31 cellular contexts compared by ENCODE assay signal in the genomic region with DNA sequence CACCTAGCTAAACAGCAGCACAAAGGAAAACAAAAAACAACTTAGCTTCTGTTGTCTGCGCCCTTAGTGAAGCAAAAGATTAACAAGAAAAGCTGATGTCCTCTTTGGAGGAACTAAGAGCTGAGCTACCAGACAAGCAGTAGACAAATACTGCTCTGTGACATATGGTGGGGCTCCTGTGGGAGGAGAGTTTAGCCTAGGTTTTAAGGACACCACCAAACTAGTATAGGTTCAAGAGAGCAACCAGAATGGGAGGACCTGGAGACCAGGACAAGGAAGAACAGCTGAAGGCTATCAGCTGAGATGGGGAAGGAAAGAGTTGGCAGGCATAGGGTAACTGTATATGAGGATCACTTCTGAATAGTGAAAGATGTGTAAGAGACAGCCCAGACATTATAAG. TPM values are rescaled to one million over a fixed set of nuclear protein-coding genes. Genes with fewer than 3 reads are reported as not detected.
A peak's percentile ranks its signal among the peaks of the same experiment; 100 is the strongest.
DNase-seq lines count a peak whose midpoint lies in the region; ATAC-seq and TF ChIP-seq lines count a peak whose summit lies in the region.
"Had no signal": no experiment of that assay in that cellular context is flagged by ENCODE, and none has a peak within 500 bp of the region (broad histone marks: within the 10 kb centered on the region; RNA-seq: fewer than 3 reads in every experiment).

No MANE protein-coding gene starts in this region.

- no peaks in the 10 kb centered on the region for H3K27me3 ChIP-seq in CD8-positive, alpha-beta T cell (ENCODE audit: insufficient read depth, low read length)
- H3K27me3 ChIP-seq in naive thymus-derived CD4-positive, alpha-beta T cell (ENCODE audit: control insufficient read depth in 2 of 2, insufficient read depth in 2 of 2, low read length in 2 of 2): no peaks in the 10 kb centered on the region
- H3K27me3 ChIP-seq: body of pancreas, esophagus muscularis mucosa, heart left ventricle, Peyer's patch had no signal

- H3K4me3 Mint-ChIP-seq in CD8-positive, alpha-beta T cell: no peak overlapping the region
- H3K4me3 Mint-ChIP-seq in activated T-helper 1 cell treated with anti-CD3 and anti-CD28 coated beads, Interleukin-12 subunit alpha, Interleukin-12 subunit beta, Interleukin-2, Interleukin-4 antibody, amounts not matched to agents 30 ng/mL and 10 ng/mL and 1 ng/mL, durations not matched to agents 14 hours and 24 hours and 36 hours: no peak overlapping the region
- no peak overlapping the region for H3K4me3 Mint-ChIP-seq in naive thymus-derived CD4-positive, alpha-beta T cell
- H3K4me3 Mint-ChIP-seq: activated CD4-positive, alpha-beta T cell treated with anti-CD3 and anti-CD28 coated beads, Interleukin-2, amount 10 ng/mL, durations not matched to agents 7 days and 5 days; B cell; mesothelial cell of epicardium; naive B cell had no signal

- H3K4me3 ChIP-seq in CD8-positive, alpha-beta T cell (ENCODE audit: low read depth, low read length): no peak overlapping the region
- no peak overlapping the region for H3K4me3 ChIP-seq in naive thymus-derived CD4-positive, alpha-beta T cell (ENCODE audit: low read length)
- H3K4me3 ChIP-seq: body of pancreas, esophagus muscularis mucosa, heart left ventricle, Peyer's patch had no signal

- peak overlapping the region; percentile 14 to 51 for H3K27ac Mint-ChIP-seq in activated naive CD4-positive, alpha-beta T cell treated with anti-CD3 and anti-CD28 coated beads, Interleukin-2, amount 50 U/mL, for 72 hours
- H3K27ac Mint-ChIP-seq in CD8-positive, alpha-beta T cell: peak overlapping the region; percentile 24
- H3K27ac Mint-ChIP-seq in activated T-helper 1 cell treated with anti-CD3 and anti-CD28 coated beads, Interleukin-12 subunit alpha, Interleukin-12 subunit beta, Interleukin-2, Interleukin-4 antibody, amounts not matched to agents 30 ng/mL and 10 ng/mL and 1 ng/mL, durations not matched to agents 14 hours and 24 hours and 36 hours: peak overlapping the region; percentile 2
- H3K27ac Mint-ChIP-seq in naive thymus-derived CD4-positive, alpha-beta T cell: peak overlapping the region in 5 of 9 donors; percentile 10 to 78 (median 31)
- H3K27ac Mint-ChIP-seq: activated CD4-positive, alpha-beta T cell treated with anti-CD3 and anti-CD28 coated beads, Interleukin-2, amount 10 ng/mL, durations not matched to agents 7 days and 5 days; B cell; mesothelial cell of epicardium had no signal

- no peaks in the 10 kb centered on the region for H3K9me3 Mint-ChIP-seq in activated naive CD4-positive, alpha-beta T cell treated with anti-CD3 and anti-CD28 coated beads, Interleukin-2, amount 50 U/mL, for 72 hours
- no peaks in the 10 kb centered on the region for H3K9me3 Mint-ChIP-seq in CD8-positive, alpha-beta T cell
- H3K9me3 Mint-ChIP-seq in activated T-helper 1 cell treated with anti-CD3 and anti-CD28 coated beads, Interleukin-12 subunit alpha, Interleukin-12 subunit beta, Interleukin-2, Interleukin-4 antibody, amounts not matched to agents 30 ng/mL and 10 ng/mL and 1 ng/mL, durations not matched to agents 14 hours and 24 hours and 36 hours: no peaks in the 10 kb centered on the region
- H3K9me3 Mint-ChIP-seq in naive thymus-derived CD4-positive, alpha-beta T cell: no peaks in the 10 kb centered on the region
- H3K9me3 Mint-ChIP-seq: activated CD4-positive, alpha-beta T cell treated with anti-CD3 and anti-CD28 coated beads, Interleukin-2, amount 10 ng/mL, durations not matched to agents 7 days and 5 days; mesothelial cell of epicardium; naive B cell had no signal

- POLR2A ChIA-PET in CD8-positive, alpha-beta T cell (lab: Charles Lee): no interaction called here
- POLR2A ChIA-PET in naive thymus-derived CD4-positive, alpha-beta T cell (lab: Charles Lee): no interaction called here

- peaks cover 3% of the 10 kb centered on the region for H3K4me1 Mint-ChIP-seq in CD8-positive, alpha-beta T cell (ENCODE audit: low read depth)
- peaks cover 27% of the 10 kb centered on the region for H3K4me1 Mint-ChIP-seq in activated T-helper 1 cell treated with anti-CD3 and anti-CD28 coated beads, Interleukin-12 subunit alpha, Interleukin-12 subunit beta, Interleukin-2, Interleukin-4 antibody, amounts not matched to agents 30 ng/mL and 10 ng/mL and 1 ng/mL, durations not matched to agents 14 hours and 24 hours and 36 hours (ENCODE audit: low read depth)
- peaks cover 0 to 50% (median 3%) of the 10 kb centered on the region in 7 donors for H3K4me1 Mint-ChIP-seq in naive thymus-derived CD4-positive, alpha-beta T cell
- H3K4me1 Mint-ChIP-seq: B cell, mesothelial cell of epicardium had no signal

- DNase-seq in activated naive CD4-positive, alpha-beta T cell treated with anti-CD3 and anti-CD28 coated beads, Interleukin-2, amount 50 U/mL, for 72 hours (ENCODE audit: low spot score in 2 of 2): no peak
- no peak for DNase-seq in activated naive CD4-positive, alpha-beta T cell treated with anti-CD3 and anti-CD28 coated beads, Interleukin-2, amount 50 U/mL, for 16 hours
- DNase-seq in CD8-positive, alpha-beta T cell: no peak
- DNase-seq in activated T-helper 1 cell treated with anti-CD3 and anti-CD28 coated beads, Interleukin-12 subunit alpha, Interleukin-12 subunit beta, Interleukin-2, Interleukin-4 antibody, amounts not matched to agents 30 ng/mL and 10 ng/mL and 1 ng/mL, durations not matched to agents 14 hours and 24 hours and 36 hours (ENCODE audit: low spot score): no peak
- DNase-seq in naive thymus-derived CD4-positive, alpha-beta T cell: no peak
- DNase-seq in pons (ENCODE audit: low spot score): no peak
- DNase-seq in activated gamma-delta T cell treated with Interleukin-2 at 50 U/mL for 16 hours: no peak
- no peak for DNase-seq in NCI-H510A (lab: John Stamatoyannopoulos, UW)
- DNase-seq: ACHN; activated CD4-positive, alpha-beta T cell treated with anti-CD3 and anti-CD28 coated beads, Interleukin-2, amount 10 ng/mL, durations not matched to agents 7 days and 5 days; activated CD8-positive, alpha-beta memory T cell treated with anti-CD3 and anti-CD28 coated beads, Interleukin-2, amount 50 U/mL, for 48 hours; activated gamma-delta T cell; body of pancreas; cerebellar nuclear complex; dermis blood vessel endothelial cell; foreskin fibroblast; HCEC 1CT; heart left ventricle; naive B cell; NCI-H1436 treated with DMSO at 0.1 percent for 48 hours; NCI-H345; nucleus accumbens; Peyer's patch; SHP77 treated with DMSO at 0.1 percent for 48 hours; stimulated activated CD4-positive, alpha-beta T cell treated with anti-CD3 and anti-CD28 coated beads, Interleukin-4, amount 100 ng/mL, for 4 hours; substantia nigra; T1000 had no signal

- H3K4me1 ChIP-seq in CD8-positive, alpha-beta T cell (ENCODE audit: insufficient read depth, low read length): no peaks in the 10 kb centered on the region
- no peaks in the 10 kb centered on the region for H3K4me1 ChIP-seq in naive thymus-derived CD4-positive, alpha-beta T cell (ENCODE audit: control insufficient read depth in 2 of 2, insufficient read depth in 2 of 2, low read length in 2 of 2)
- H3K4me1 ChIP-seq: body of pancreas, esophagus muscularis mucosa had no signal

- H3K27ac ChIP-seq in CD8-positive, alpha-beta T cell (ENCODE audit: low read depth, low read length): no peak overlapping the region
- H3K27ac ChIP-seq in naive thymus-derived CD4-positive, alpha-beta T cell (ENCODE audit: low read depth, low read length): no peak overlapping the region
- H3K27ac ChIP-seq: body of pancreas, esophagus muscularis mucosa, heart left ventricle, Peyer's patch, VCaP had no signal

- H3K27me3 Mint-ChIP-seq in CD8-positive, alpha-beta T cell (ENCODE audit: low read depth): no peaks in the 10 kb centered on the region
- no peaks in the 10 kb centered on the region for H3K27me3 Mint-ChIP-seq in activated T-helper 1 cell treated with anti-CD3 and anti-CD28 coated beads, Interleukin-12 subunit alpha, Interleukin-12 subunit beta, Interleukin-2, Interleukin-4 antibody, amounts not matched to agents 30 ng/mL and 10 ng/mL and 1 ng/mL, durations not matched to agents 14 hours and 24 hours and 36 hours (ENCODE audit: insufficient read depth)
- no peaks in the 10 kb centered on the region for H3K27me3 Mint-ChIP-seq in naive thymus-derived CD4-positive, alpha-beta T cell
- H3K27me3 Mint-ChIP-seq: activated CD4-positive, alpha-beta T cell treated with anti-CD3 and anti-CD28 coated beads, Interleukin-2, amount 10 ng/mL, durations not matched to agents 7 days and 5 days; B cell; naive B cell had no signal

- H3K36me3 ChIP-seq in CD8-positive, alpha-beta T cell (ENCODE audit: insufficient read depth, low read length): peaks cover 57% of the 10 kb centered on the region
- peaks cover 16 to 82% (median 17%) of the 10 kb centered on the region in 3 experiments for H3K36me3 ChIP-seq in naive thymus-derived CD4-positive, alpha-beta T cell (ENCODE audit: control insufficient read depth in 2 of 3, insufficient read depth in 3 of 3, low read length in 3 of 3)

- CTCF ChIA-PET in CD8-positive, alpha-beta T cell (lab: Charles Lee): interaction anchor here (0.6 to 2.0 kb wide), 3 partner anchors 11 to 459 kb away, joined by 3 to 10 read pairs (median 4); no protein-coding TSS in a partner anchor
- CTCF ChIA-PET in naive thymus-derived CD4-positive, alpha-beta T cell (lab: Charles Lee): interaction anchor here (1.3 kb wide), 1 partner anchor 294 kb away, joined by 3 read pairs; no protein-coding TSS in a partner anchor

- no peak for TF ChIP-seq CTCF in CD8-positive, alpha-beta T cell (IDR thresholded peaks at IDR 0.05)

- intact Hi-C loops in CD8-positive, alpha-beta T cell (cut with DNase I, micrococcal nuclease): no loop called here
- intact Hi-C loops in activated T-helper 1 cell treated with anti-CD3 and anti-CD28 coated beads, Interleukin-12 subunit alpha, Interleukin-12 subunit beta, Interleukin-2, Interleukin-4 antibody, amounts not matched to agents 30 ng/mL and 10 ng/mL and 1 ng/mL, durations not matched to agents 14 hours and 24 hours and 36 hours (cut with micrococcal nuclease): no loop called here
- intact Hi-C loops in naive thymus-derived CD4-positive, alpha-beta T cell (cut with micrococcal nuclease): loop anchor here in 1 of 2 donors (10.0 kb wide), 1 partner anchor 409 kb away; no protein-coding TSS in a partner anchor

- H3K9me3 ChIP-seq in CD8-positive, alpha-beta T cell (ENCODE audit: low read length): no peaks in the 10 kb centered on the region
- no peaks in the 10 kb centered on the region for H3K9me3 ChIP-seq in naive thymus-derived CD4-positive, alpha-beta T cell (ENCODE audit: control insufficient read depth in 2 of 3, low read length in 3 of 3)
- H3K9me3 ChIP-seq: body of pancreas, esophagus muscularis mucosa, heart left ventricle, Peyer's patch had no signal

- H3K36me3 Mint-ChIP-seq in activated naive CD4-positive, alpha-beta T cell treated with anti-CD3 and anti-CD28 coated beads, Interleukin-2, amount 50 U/mL, for 72 hours: peaks cover 5 to 9% of the 10 kb centered on the region in 2 donors
- H3K36me3 Mint-ChIP-seq in CD8-positive, alpha-beta T cell: peaks cover 92% of the 10 kb centered on the region
- H3K36me3 Mint-ChIP-seq in activated T-helper 1 cell treated with anti-CD3 and anti-CD28 coated beads, Interleukin-12 subunit alpha, Interleukin-12 subunit beta, Interleukin-2, Interleukin-4 antibody, amounts not matched to agents 30 ng/mL and 10 ng/mL and 1 ng/mL, durations not matched to agents 14 hours and 24 hours and 36 hours (ENCODE audit: low read depth): peaks cover 29% of the 10 kb centered on the region
- peaks cover 4 to 44% (median 18%) of the 10 kb centered on the region in 5 donors for H3K36me3 Mint-ChIP-seq in naive thymus-derived CD4-positive, alpha-beta T cell

- ATAC-seq in activated naive CD4-positive, alpha-beta T cell treated with anti-CD3 and anti-CD28 coated beads, Interleukin-2, amount 50 U/mL, for 72 hours: no peak
- no peak for ATAC-seq in CD8-positive, alpha-beta T cell
- ATAC-seq in naive thymus-derived CD4-positive, alpha-beta T cell: no peak
- ATAC-seq: body of pancreas had no signal

RNA-seq across cellular contexts. Expression of gene FBXW2, which starts 27.3 kb away (rescaled TPM):
- total RNA-seq in activated naive CD4-positive, alpha-beta T cell treated with anti-CD3 and anti-CD28 coated beads, Interleukin-2, amount 50 U/mL, for 72 hours: 10 to 100 TPM; 69.9 to 70.2 TPM
- 10 to 100 TPM; 51.9 to 54.7 TPM for total RNA-seq in CD8-positive, alpha-beta T cell
- total RNA-seq in activated T-helper 1 cell treated with anti-CD3 and anti-CD28 coated beads, Interleukin-12 subunit alpha, Interleukin-12 subunit beta, Interleukin-2, Interleukin-4 antibody, amounts not matched to agents 30 ng/mL and 10 ng/mL and 1 ng/mL, durations not matched to agents 14 hours and 24 hours and 36 hours: 82.2 and 85.0 TPM in 2 replicates
- total RNA-seq in naive thymus-derived CD4-positive, alpha-beta T cell: 10 to 100 TPM; 72.5 to 90.3 (median 77.9) TPM
- 10 to 100 TPM; 31.5 to 37.4 TPM for polyA plus RNA-seq in naive thymus-derived CD4-positive, alpha-beta T cell

RNA-seq across cellular contexts. Expression of gene MEGF9, which starts 51.6 kb away (rescaled TPM):
- 1 to 10 TPM; 3.4 to 3.8 TPM for total RNA-seq in activated naive CD4-positive, alpha-beta T cell treated with anti-CD3 and anti-CD28 coated beads, Interleukin-2, amount 50 U/mL, for 72 hours
- 1 to 10 TPM; 3.0 to 3.1 TPM for total RNA-seq in CD8-positive, alpha-beta T cell
- total RNA-seq in activated T-helper 1 cell treated with anti-CD3 and anti-CD28 coated beads, Interleukin-12 subunit alpha, Interleukin-12 subunit beta, Interleukin-2, Interleukin-4 antibody, amounts not matched to agents 30 ng/mL and 10 ng/mL and 1 ng/mL, durations not matched to agents 14 hours and 24 hours and 36 hours: 5.4 and 5.9 TPM in 2 replicates
- total RNA-seq in naive thymus-derived CD4-positive, alpha-beta T cell: 10 to 100 TPM in 4 of 5 experiments, 1 to 10 TPM in 1; 9.5 to 35.4 (median 11.1) TPM
- polyA plus RNA-seq in naive thymus-derived CD4-positive, alpha-beta T cell: 1 to 10 TPM; 3.9 to 7.4 TPM
